Comparison of ENCODE assay signal across 19 cellular contexts in the genomic region with DNA sequence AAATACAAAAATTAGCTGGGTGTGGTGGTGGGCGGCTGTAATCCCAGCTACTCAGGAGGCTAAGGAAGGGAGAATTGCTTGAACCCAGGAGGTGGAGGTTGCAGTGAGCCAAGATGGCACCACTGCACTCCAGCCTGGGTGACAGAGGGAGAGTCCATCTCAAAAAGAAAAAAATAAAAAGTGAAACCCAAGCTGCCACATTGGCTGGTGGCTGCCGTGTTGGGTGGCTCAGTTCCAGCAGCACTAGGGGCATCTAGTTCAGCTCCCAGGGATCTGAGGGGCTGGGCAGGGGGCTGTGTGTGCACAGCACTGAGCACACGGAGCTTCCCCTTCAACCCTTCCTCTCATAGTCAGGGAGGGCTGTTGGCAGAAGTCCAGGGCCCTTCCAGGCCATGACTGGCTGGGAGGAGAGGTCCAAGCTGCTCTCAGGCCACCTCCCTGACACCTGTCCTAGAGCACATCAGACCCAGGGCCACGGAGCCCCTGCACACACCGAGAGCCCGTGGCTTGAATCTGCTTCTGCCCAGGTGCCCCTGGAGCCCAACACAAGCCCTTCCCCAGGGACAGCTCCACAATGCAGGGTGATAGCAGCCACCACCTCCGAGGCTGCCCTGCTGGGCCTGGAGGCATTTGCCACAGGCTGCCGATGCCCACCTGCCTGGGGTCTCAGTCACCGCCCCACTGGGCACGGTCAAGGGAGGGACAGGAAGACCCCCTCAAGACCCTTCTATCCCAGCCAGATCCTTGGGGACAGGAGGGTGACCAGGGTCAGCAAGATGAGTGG. TPM values are rescaled to one million over a fixed set of nuclear protein-coding genes. Genes with fewer than 3 reads are reported as not detected.
"Had no signal": no experiment of that assay in that cellular context is flagged by ENCODE, and none has a peak within 500 bp of the region (broad histone marks: within the 10 kb centered on the region; RNA-seq: fewer than 3 reads in every experiment).

No MANE protein-coding gene starts in this region.

- DNase-seq: effector memory CD4-positive, alpha-beta T cell; heart left ventricle; hippocampal formation; left colon; left ventricle myocardium superior; mesenchymal stem cell; midbrain; occipital lobe; spleen; stimulated activated CD4-positive, alpha-beta T cell treated with anti-CD3 and anti-CD28 coated beads, Interleukin-15, amount 100 ng/mL, for 24 hours; stimulated activated CD4-positive, alpha-beta T cell treated with anti-CD3 and anti-CD28 coated beads, Interleukin-1b, Interleukin-23, amount 100 ng/mL, for 48 hours; stimulated activated CD4-positive, alpha-beta T cell treated with anti-CD3 and anti-CD28 coated beads, Interleukin-4, amount 100 ng/mL, for 24 hours; tibial artery had no signal

- H3K9me3 ChIP-seq: heart left ventricle, spleen, tibial artery, upper lobe of left lung, vagina had no signal

- H3K4me1 ChIP-seq: neural progenitor cell, parathyroid adenoma, spleen, tibial artery, upper lobe of left lung, vagina had no signal

- H3K79me2 ChIP-seq: parathyroid adenoma had no signal

- H2AFZ ChIP-seq: neural progenitor cell, parathyroid adenoma had no signal

- H3K4me3 ChIP-seq: heart left ventricle, lung, neural progenitor cell, spleen, tibial artery, upper lobe of left lung, vagina had no signal

- H3K36me3 ChIP-seq: heart left ventricle, neural progenitor cell, spleen, tibial artery, upper lobe of left lung, vagina had no signal

- H3K4me2 ChIP-seq: neural progenitor cell had no signal

- H3K27me3 ChIP-seq: heart left ventricle, neural progenitor cell, spleen, tibial artery, upper lobe of left lung, vagina had no signal

- H3K27ac ChIP-seq: heart left ventricle, neural progenitor cell, parathyroid adenoma, spleen, tibial artery, upper lobe of left lung, vagina had no signal

RNA-seq across cellular contexts. Expression of a gene that starts 58.8 kb away (rescaled TPM):
- total RNA-seq: esophagus mucosa had no signal
